ENCODE assay signal across 9 cellular contexts in the genomic region with DNA sequence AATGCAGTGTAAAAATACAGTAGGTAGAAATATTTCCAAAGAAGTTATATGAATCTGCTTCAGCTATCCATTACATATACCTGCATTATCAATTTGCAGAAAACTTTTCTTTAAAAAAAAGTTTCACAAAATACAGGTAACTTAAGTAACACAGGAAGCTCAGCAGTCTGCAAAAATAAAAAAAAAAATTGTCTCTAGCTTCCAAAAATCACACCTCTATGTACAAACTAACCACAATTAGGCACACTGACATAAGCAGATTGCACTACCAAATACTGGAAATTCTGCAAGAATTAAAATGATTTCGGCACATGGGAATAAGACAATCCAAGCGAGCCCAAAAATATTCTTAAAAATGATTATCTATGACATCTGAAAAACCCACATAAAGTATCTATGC.
"Had no signal": no experiment of that assay in that cellular context is flagged by ENCODE, and none has a peak within 500 bp of the region (broad histone marks: within the 10 kb centered on the region; RNA-seq: fewer than 3 reads in every experiment).

No MANE protein-coding gene starts in this region.

- H3K9me3 Mint-ChIP-seq: GM23338, H9, HFFc6 had no signal

- H3K27ac ChIP-seq: GM23248 had no signal

- H3K4me3 ChIP-seq: GM23248, GM23338, HAP-1 had no signal

- H3K4me1 Mint-ChIP-seq: GM23338, H9 had no signal

- H3K4me3 Mint-ChIP-seq: GM23338, H9, HFFc6 had no signal

- ATAC-seq: GM23338, HCT116 had no signal

- H3K27ac Mint-ChIP-seq: GM23338, HFFc6 had no signal

- H3K9me3 ChIP-seq: HAP-1 had no signal

- DNase-seq: GM23248, GOT3, H7, H9, HCEC 1CT, HFFc6 had no signal
